10 cellular contexts compared by ENCODE assay signal in genomic region chr16:17334096-17334495, GRCh38.
DNase-seq lines count a peak whose midpoint lies in the region; ATAC-seq and TF ChIP-seq lines count a peak whose summit lies in the region.
"Had no signal": no experiment of that assay in that cellular context is flagged by ENCODE, and none has a peak within 500 bp of the region (broad histone marks: within the 10 kb centered on the region; RNA-seq: fewer than 3 reads in every experiment).

No MANE protein-coding gene starts in this region.

- ATAC-seq in WTC11 = no peak
- ATAC-seq in gastroesophageal sphincter = peak; percentile 50
- peak; percentile 34 to 45 for ATAC-seq in stimulated activated naive B cell treated with anti-CD40 and anti-IgM and Interleukin-4, amounts not matched to agents 10 μg/mL and 1 μg/mL and 100 μg/mL, for 72 hours (replicated peaks)
- no peak for ATAC-seq in GM21526 (IDR thresholded peaks at IDR 0.05; ENCODE audit: low FRiP score, unreplicated experiment)
- no peak for ATAC-seq in HG03280 (IDR thresholded peaks at IDR 0.05; ENCODE audit: unreplicated experiment)

- WGBS in gastroesophageal sphincter (ENCODE audit: low coverage in 1 of 2), 2 donors = 28% methylated on average over 5 of the region's 5 CpGs; no CpG with 5 or more reads in 1 of the 2 donors

- CTCF ChIA-PET in WTC11 (lab: Charles Lee) = no interaction called here
- CTCF ChIA-PET in activated CD4-positive, alpha-beta T cell treated with anti-CD3 and anti-CD28 coated beads, Interleukin-2, amount 10 ng/mL, durations not matched to agents 7 days and 5 days (lab: Charles Lee) = no interaction called here

- no peak for TF ChIP-seq POLR2A in gastroesophageal sphincter (IDR thresholded peaks at IDR 0.05)

- peak; percentile 69 for DNase-seq in GM04503 (ENCODE audit: low read depth)
- DNase-seq in WTC11 (ENCODE audit: low spot score) = no peak
- DNase-seq in stimulated activated naive B cell treated with anti-CD40 and anti-IgM and Interleukin-4, amounts not matched to agents 10 μg/mL and 1 μg/mL and 100 μg/mL, for 72 hours = no peak
- no peak for DNase-seq in activated CD4-positive, alpha-beta T cell treated with anti-CD3 and anti-CD28 coated beads, Interleukin-2, amount 10 ng/mL, durations not matched to agents 7 days and 5 days
- no peak for DNase-seq in NCI-H2081 (lab: John Stamatoyannopoulos, UW)

- TF ChIP-seq EP300 in gastroesophageal sphincter (IDR thresholded peaks at IDR 0.05) = no peak

- H3K9me3 ChIP-seq in gastroesophageal sphincter = no peaks in the 10 kb centered on the region
- H3K9me3 ChIP-seq: HAP-1 had no signal

- TF ChIP-seq CTCF in WTC11 (IDR thresholded peaks at IDR 0.05) = no peak
- TF ChIP-seq CTCF in gastroesophageal sphincter (IDR thresholded peaks at IDR 0.05) = no peak

- peaks cover 14% of the 10 kb centered on the region for H3K4me1 Mint-ChIP-seq in WTC11
- peaks cover 34 to 68% of the 10 kb centered on the region in 2 donors for H3K4me1 Mint-ChIP-seq in stimulated activated naive B cell treated with anti-CD40 and anti-IgM and Interleukin-4, amounts not matched to agents 10 μg/mL and 1 μg/mL and 100 μg/mL, for 72 hours
- H3K4me1 Mint-ChIP-seq in activated CD4-positive, alpha-beta T cell treated with anti-CD3 and anti-CD28 coated beads, Interleukin-2, amount 10 ng/mL, durations not matched to agents 7 days and 5 days = peaks cover 29% of the 10 kb centered on the region

- H3K27me3 Mint-ChIP-seq in WTC11 (ENCODE audit: low read depth) = no peaks in the 10 kb centered on the region
- no peaks in the 10 kb centered on the region for H3K27me3 Mint-ChIP-seq in stimulated activated naive B cell treated with anti-CD40 and anti-IgM and Interleukin-4, amounts not matched to agents 10 μg/mL and 1 μg/mL and 100 μg/mL, for 72 hours
- H3K27me3 Mint-ChIP-seq in activated CD4-positive, alpha-beta T cell treated with anti-CD3 and anti-CD28 coated beads, Interleukin-2, amount 10 ng/mL, durations not matched to agents 7 days and 5 days = no peaks in the 10 kb centered on the region

- POLR2A ChIA-PET in WTC11 (lab: Charles Lee) = no interaction called here
- POLR2A ChIA-PET in activated CD4-positive, alpha-beta T cell treated with anti-CD3 and anti-CD28 coated beads, Interleukin-2, amount 10 ng/mL, durations not matched to agents 7 days and 5 days (lab: Charles Lee) = no interaction called here

- H3K4me3 ChIP-seq in gastroesophageal sphincter = no peak overlapping the region
- H3K4me3 ChIP-seq: HAP-1 had no signal

- H3K27ac Mint-ChIP-seq in WTC11 = peak overlapping the region; percentile 84; the same call in 1 of the 2 replicates
- H3K27ac Mint-ChIP-seq in stimulated activated naive B cell treated with anti-CD40 and anti-IgM and Interleukin-4, amounts not matched to agents 10 μg/mL and 1 μg/mL and 100 μg/mL, for 72 hours = peak overlapping the region; percentile 77
- H3K27ac Mint-ChIP-seq in activated CD4-positive, alpha-beta T cell treated with anti-CD3 and anti-CD28 coated beads, Interleukin-2, amount 10 ng/mL, durations not matched to agents 7 days and 5 days = no peak overlapping the region
- H3K27ac Mint-ChIP-seq: T-helper 1 cell treated with Interleukin-12 subunit alpha and Interleukin-12 subunit beta and Interleukin-4 antibody, amounts not matched to agents 30 μg/mL and 1 μg/mL, for 36 hours had no signal

- H3K27ac ChIP-seq in gastroesophageal sphincter = peak overlapping the region; percentile 36 to 96 (median 78)

- H3K27me3 ChIP-seq in gastroesophageal sphincter = no peaks in the 10 kb centered on the region

- H3K4me3 Mint-ChIP-seq in WTC11 = no peak overlapping the region
- H3K4me3 Mint-ChIP-seq in stimulated activated naive B cell treated with anti-CD40 and anti-IgM and Interleukin-4, amounts not matched to agents 10 μg/mL and 1 μg/mL and 100 μg/mL, for 72 hours = no peak overlapping the region
- H3K4me3 Mint-ChIP-seq in activated CD4-positive, alpha-beta T cell treated with anti-CD3 and anti-CD28 coated beads, Interleukin-2, amount 10 ng/mL, durations not matched to agents 7 days and 5 days = no peak overlapping the region
- H3K4me3 Mint-ChIP-seq: T-helper 1 cell treated with Interleukin-12 subunit alpha and Interleukin-12 subunit beta and Interleukin-4 antibody, amounts not matched to agents 30 μg/mL and 1 μg/mL, for 36 hours had no signal

- H3K36me3 ChIP-seq in gastroesophageal sphincter = no peaks in the 10 kb centered on the region
- H3K36me3 ChIP-seq: HAP-1 had no signal

- H3K36me3 Mint-ChIP-seq in WTC11 = no peaks in the 10 kb centered on the region
- H3K36me3 Mint-ChIP-seq in stimulated activated naive B cell treated with anti-CD40 and anti-IgM and Interleukin-4, amounts not matched to agents 10 μg/mL and 1 μg/mL and 100 μg/mL, for 72 hours = peaks cover 30 to 52% of the 10 kb centered on the region in 2 donors
- peaks cover 20% of the 10 kb centered on the region for H3K36me3 Mint-ChIP-seq in activated CD4-positive, alpha-beta T cell treated with anti-CD3 and anti-CD28 coated beads, Interleukin-2, amount 10 ng/mL, durations not matched to agents 7 days and 5 days (ENCODE audit: low read depth)

- no peaks in the 10 kb centered on the region for H3K9me3 Mint-ChIP-seq in WTC11
- peaks cover 0 to 2% of the 10 kb centered on the region in 2 donors for H3K9me3 Mint-ChIP-seq in stimulated activated naive B cell treated with anti-CD40 and anti-IgM and Interleukin-4, amounts not matched to agents 10 μg/mL and 1 μg/mL and 100 μg/mL, for 72 hours
- no peaks in the 10 kb centered on the region for H3K9me3 Mint-ChIP-seq in activated CD4-positive, alpha-beta T cell treated with anti-CD3 and anti-CD28 coated beads, Interleukin-2, amount 10 ng/mL, durations not matched to agents 7 days and 5 days
- H3K9me3 Mint-ChIP-seq: T-helper 1 cell treated with Interleukin-12 subunit alpha and Interleukin-12 subunit beta and Interleukin-4 antibody, amounts not matched to agents 30 μg/mL and 1 μg/mL, for 36 hours had no signal

- H3K4me1 ChIP-seq in gastroesophageal sphincter = peaks cover 0 to 66% (median 7%) of the 10 kb centered on the region in 3 donors
- H3K4me1 ChIP-seq: HAP-1 had no signal

TF ChIP-seq in WTC11, 78 proteins besides CTCF, POLR2A, EP300 and RAD21:
- TF ChIP-seq TP53 (CRISPR knock-in tag; IDR thresholded peaks at IDR 0.05) = no peak
- no peak for TF ChIP-seq RELA (CRISPR knock-in tag; IDR thresholded peaks at IDR 0.05; ENCODE audit: borderline replicate concordance)
- no peak for TF ChIP-seq FOXP4 (CRISPR knock-in tag; IDR thresholded peaks at IDR 0.05)
- no peak for TF ChIP-seq USF2 (CRISPR knock-in tag; IDR thresholded peaks at IDR 0.05)

Comparison
In these comparisons a context has a peak if more than half of its experiments do, and no peak if none do; other contexts are left out.
1. ATAC-seq: peak in gastroesophageal sphincter (single experiment) and stimulated activated naive B cell treated with anti-CD40 and anti-IgM and Interleukin-4, amounts not matched to agents 10 μg/mL and 1 μg/mL and 100 μg/mL, for 72 hours (2 of 2); none in WTC11 (single experiment), GM21526 (single experiment) and HG03280 (single experiment).